ENCODE assay signal across 20 cellular contexts in genomic region chr12:62273724-62274380, GRCh38. TPM values are rescaled to one million over a fixed set of nuclear protein-coding genes. Genes with fewer than 3 reads are reported as not detected.
DNase-seq lines count a peak whose midpoint lies in the region; ATAC-seq and TF ChIP-seq lines count a peak whose summit lies in the region.
"Had no signal": no experiment of that assay in that cellular context is flagged by ENCODE, and none has a peak within 500 bp of the region (broad histone marks: within the 10 kb centered on the region; RNA-seq: fewer than 3 reads in every experiment).

No MANE protein-coding gene starts in this region.

- no peak overlapping the region for H3K4me3 ChIP-seq in uterus
- H3K4me3 ChIP-seq: BLaER1 treated with 17β-estradiol and CSF1 and Interleukin-3, amounts not matched to agents 10 nM and 100 nM; thoracic aorta had no signal

- intact Hi-C loops in natural killer cell (cut with micrococcal nuclease) (no loop called here), uterus (cut with DNase I; ENCODE audit: low total_unique reads) (no loop called here)

- H3K4me1 ChIP-seq in uterus, result peaks cover 0 to 26% of the 10 kb centered on the region in 2 donors

- no peaks in the 10 kb centered on the region for H3K9me3 ChIP-seq in uterus
- H3K9me3 ChIP-seq: thoracic aorta had no signal

- H3K36me3 ChIP-seq in uterus, result no peaks in the 10 kb centered on the region
- H3K36me3 ChIP-seq: thoracic aorta had no signal

- H3K9me3 Mint-ChIP-seq in natural killer cell (no peaks in the 10 kb centered on the region), immature natural killer cell (no peaks in the 10 kb centered on the region)
- H3K9me3 Mint-ChIP-seq in natural killer cell treated with Interleukin-12 subunit alpha and Interleukin-12 subunit beta and Interleukin-15 and Interleukin-18, amount 100 ng/mL, for 72 hours, result no peaks in the 10 kb centered on the region
- H3K9me3 Mint-ChIP-seq in activated T-helper 17 cell treated with anti-CD3 and anti-CD28 coated beads, Interleukin-2, amount 50 U/mL, for 72 hours, result no peaks in the 10 kb centered on the region
- H3K9me3 Mint-ChIP-seq: stimulated activated memory B cell treated with anti-CD40 and anti-IgM and Interleukin-4, amounts not matched to agents 10 μg/mL and 1 μg/mL and 100 μg/mL, for 72 hours had no signal

- H3K4me3 Mint-ChIP-seq in natural killer cell, result no peak overlapping the region
- H3K4me3 Mint-ChIP-seq in natural killer cell treated with Interleukin-12 subunit alpha and Interleukin-12 subunit beta and Interleukin-15 and Interleukin-18, amount 100 ng/mL, for 72 hours, result no peak overlapping the region
- peak overlapping the region; percentile 46 for H3K4me3 Mint-ChIP-seq in activated T-helper 17 cell treated with anti-CD3 and anti-CD28 coated beads, Interleukin-2, amount 50 U/mL, for 72 hours
- peak overlapping the region in 3 of 5 donors; percentile 9 to 29 (median 15) for H3K4me3 Mint-ChIP-seq in immature natural killer cell
- H3K4me3 Mint-ChIP-seq: stimulated activated memory B cell treated with anti-CD40 and anti-IgM and Interleukin-4, amounts not matched to agents 10 μg/mL and 1 μg/mL and 100 μg/mL, for 72 hours had no signal

- H3K36me3 Mint-ChIP-seq in natural killer cell (no peaks in the 10 kb centered on the region), immature natural killer cell (no peaks in the 10 kb centered on the region)
- no peaks in the 10 kb centered on the region for H3K36me3 Mint-ChIP-seq in natural killer cell treated with Interleukin-12 subunit alpha and Interleukin-12 subunit beta and Interleukin-15 and Interleukin-18, amount 100 ng/mL, for 72 hours
- peaks cover 39% of the 10 kb centered on the region for H3K36me3 Mint-ChIP-seq in activated T-helper 17 cell treated with anti-CD3 and anti-CD28 coated beads, Interleukin-2, amount 50 U/mL, for 72 hours (ENCODE audit: low read depth)

- DNase-seq in natural killer cell (no peak), immature natural killer cell (no peak), MV-4-11 (lab: John Stamatoyannopoulos, UW) (no peak), superior temporal gyrus (ENCODE audit: extremely low spot score) (no peak), uterus (no peak)
- DNase-seq in natural killer cell treated with Interleukin-12 subunit alpha and Interleukin-12 subunit beta and Interleukin-15 and Interleukin-18, amount 100 ng/mL, for 72 hours (ENCODE audit: low spot score), result no peak
- DNase-seq: activated CD4-positive, alpha-beta T cell treated with anti-CD3 and anti-CD28 coated beads for 1 hour; dermis blood vessel endothelial cell; mesenchymal stem cell; MM.1S; NCI-H1436 treated with DMSO at 0.1 percent for 48 hours; NCI-H510A; NK-92 treated with Interleukin-12 subunit alpha and Interleukin-12 subunit beta, amount 100 ng/mL, for 24 hours; occipital lobe; stimulated activated CD4-positive, alpha-beta T cell treated with anti-CD3 and anti-CD28 coated beads, Interleukin-2, amount 100 ng/mL, for 48 hours had no signal

- H3K27ac ChIP-seq in uterus, result no peak overlapping the region
- H3K27ac ChIP-seq: BLaER1 treated with 17β-estradiol and CSF1 and Interleukin-3, amounts not matched to agents 10 nM and 100 nM; thoracic aorta had no signal

- TF ChIP-seq POLR2A in uterus (IDR thresholded peaks at IDR 0.05), result no peak

- no peak for TF ChIP-seq CTCF in natural killer cell (IDR thresholded peaks at IDR 0.05)
- no peak for TF ChIP-seq CTCF in uterus (IDR thresholded peaks at IDR 0.05)

- H3K4me1 Mint-ChIP-seq in natural killer cell (peaks cover 62 to 67% of the 10 kb centered on the region in 2 donors), immature natural killer cell (peaks cover 78 to 96% of the 10 kb centered on the region in 2 donors)
- H3K4me1 Mint-ChIP-seq in natural killer cell treated with Interleukin-12 subunit alpha and Interleukin-12 subunit beta and Interleukin-15 and Interleukin-18, amount 100 ng/mL, for 72 hours (ENCODE audit: low read depth in 2 of 2), result peaks cover 47 to 78% of the 10 kb centered on the region in 2 donors
- peaks cover 56% of the 10 kb centered on the region for H3K4me1 Mint-ChIP-seq in activated T-helper 17 cell treated with anti-CD3 and anti-CD28 coated beads, Interleukin-2, amount 50 U/mL, for 72 hours

- peak overlapping the region; percentile 12 to 41 for H3K27ac Mint-ChIP-seq in natural killer cell
- H3K27ac Mint-ChIP-seq in natural killer cell treated with Interleukin-12 subunit alpha and Interleukin-12 subunit beta and Interleukin-15 and Interleukin-18, amount 100 ng/mL, for 72 hours, result no peak overlapping the region
- peak overlapping the region; percentile 14 for H3K27ac Mint-ChIP-seq in activated T-helper 17 cell treated with anti-CD3 and anti-CD28 coated beads, Interleukin-2, amount 50 U/mL, for 72 hours
- peak overlapping the region in 3 of 6 donors; percentile 60 to 73 (median 68) for H3K27ac Mint-ChIP-seq in immature natural killer cell
- H3K27ac Mint-ChIP-seq: stimulated activated memory B cell treated with anti-CD40 and anti-IgM and Interleukin-4, amounts not matched to agents 10 μg/mL and 1 μg/mL and 100 μg/mL, for 72 hours had no signal

- H3K27me3 Mint-ChIP-seq in natural killer cell (ENCODE audit: low read depth in 2 of 2) (no peaks in the 10 kb centered on the region), immature natural killer cell (ENCODE audit: low read depth in 3 of 3) (no peaks in the 10 kb centered on the region)
- H3K27me3 Mint-ChIP-seq in natural killer cell treated with Interleukin-12 subunit alpha and Interleukin-12 subunit beta and Interleukin-15 and Interleukin-18, amount 100 ng/mL, for 72 hours, result no peaks in the 10 kb centered on the region
- no peaks in the 10 kb centered on the region for H3K27me3 Mint-ChIP-seq in activated T-helper 17 cell treated with anti-CD3 and anti-CD28 coated beads, Interleukin-2, amount 50 U/mL, for 72 hours
- H3K27me3 Mint-ChIP-seq: stimulated activated memory B cell treated with anti-CD40 and anti-IgM and Interleukin-4, amounts not matched to agents 10 μg/mL and 1 μg/mL and 100 μg/mL, for 72 hours had no signal

- no peak for ATAC-seq in natural killer cell
- ATAC-seq in natural killer cell treated with Interleukin-12 subunit alpha and Interleukin-12 subunit beta and Interleukin-15 and Interleukin-18, amount 100 ng/mL, for 72 hours, result no peak
- ATAC-seq in activated T-helper 17 cell treated with anti-CD3 and anti-CD28 coated beads, Interleukin-2, amount 50 U/mL, for 72 hours (replicated peaks), result peak; percentile 19
- ATAC-seq: Panc1; stimulated activated memory B cell treated with anti-CD40 and anti-IgM and Interleukin-4, amounts not matched to agents 10 μg/mL and 1 μg/mL and 100 μg/mL, for 72 hours had no signal

- H3K27me3 ChIP-seq in uterus, result no peaks in the 10 kb centered on the region
- H3K27me3 ChIP-seq: BLaER1 treated with 17β-estradiol and CSF1 and Interleukin-3, amounts not matched to agents 10 nM and 100 nM had no signal

RNA-seq across cellular contexts. Expression of gene USP15, which starts 13.6 kb away (rescaled TPM):
- total RNA-seq in natural killer cell, result 100 to 1,000 TPM; 188 to 251 (median 197) TPM
- total RNA-seq in natural killer cell treated with Interleukin-12 subunit alpha and Interleukin-12 subunit beta and Interleukin-15 and Interleukin-18, amount 100 ng/mL, for 72 hours, result 100 to 1,000 TPM; 154 to 159 TPM
- 100 to 1,000 TPM in 1 of 2 donors, 10 to 100 TPM in 1; 83.4 to 113 TPM for total RNA-seq in activated T-helper 17 cell treated with anti-CD3 and anti-CD28 coated beads, Interleukin-2, amount 50 U/mL, for 72 hours
- 10 to 100 TPM; 40.6 to 69.3 (median 62.0) TPM for polyA plus RNA-seq in immature natural killer cell
- 10 to 100 TPM; 44.8 to 98.9 (median 76.5) TPM for total RNA-seq in uterus

Comparison
In these comparisons a context has a peak if more than half of its experiments do, and no peak if none do; other contexts are left out.
1. H3K27ac Mint-ChIP-seq: peak in natural killer cell (2 of 2) and activated T-helper 17 cell treated with anti-CD3 and anti-CD28 coated beads, Interleukin-2, amount 50 U/mL, for 72 hours (single experiment); none in natural killer cell treated with Interleukin-12 subunit alpha and Interleukin-12 subunit beta and Interleukin-15 and Interleukin-18, amount 100 ng/mL, for 72 hours (0 of 2).
2. H3K4me3 Mint-ChIP-seq: peak in activated T-helper 17 cell treated with anti-CD3 and anti-CD28 coated beads, Interleukin-2, amount 50 U/mL, for 72 hours (single experiment) and immature natural killer cell (3 of 5); none in natural killer cell (single experiment) and natural killer cell treated with Interleukin-12 subunit alpha and Interleukin-12 subunit beta and Interleukin-15 and Interleukin-18, amount 100 ng/mL, for 72 hours (single experiment).